In the genomic region with DNA sequence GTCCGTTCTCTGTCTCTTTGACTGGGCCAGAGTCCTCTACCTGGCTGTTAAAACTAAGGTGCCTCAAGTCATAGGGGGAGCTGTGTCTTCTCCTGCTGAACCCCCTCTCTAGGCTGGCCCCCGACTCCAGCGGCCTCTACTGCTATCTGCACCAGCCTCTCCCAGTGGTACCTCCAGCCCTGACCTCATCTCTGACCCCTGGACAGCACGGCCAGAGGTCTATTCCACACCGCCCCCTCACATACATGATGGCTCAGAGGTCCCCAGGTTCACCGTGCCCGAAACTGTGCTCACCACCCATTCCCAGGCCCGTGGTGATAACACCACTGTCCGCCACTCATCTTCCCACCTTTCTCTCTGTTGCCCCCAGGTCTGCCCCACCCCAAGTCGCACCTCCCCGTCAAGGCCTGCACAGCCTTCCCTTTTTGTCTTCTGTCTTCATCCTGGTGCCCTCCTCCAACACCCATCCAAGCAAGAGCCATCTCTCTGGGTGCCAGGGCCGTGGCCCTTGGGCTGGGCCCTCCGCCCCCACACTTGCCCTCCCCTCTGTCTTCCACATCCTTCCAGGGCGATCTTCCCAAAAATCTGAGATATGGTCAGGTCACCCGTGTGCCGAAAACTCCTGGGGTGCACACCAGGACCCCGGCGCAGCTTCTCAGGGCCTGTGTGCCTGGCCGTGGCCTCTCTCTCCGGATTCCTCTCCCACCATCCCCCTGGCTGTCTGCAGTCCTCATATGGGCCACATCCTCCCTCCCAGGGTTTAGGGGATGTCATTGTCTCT, we compare ENCODE assay signal across 16 cellular contexts.
DNase-seq lines count a peak whose midpoint lies in the region; ATAC-seq and TF ChIP-seq lines count a peak whose summit lies in the region.
"Had no signal": no experiment of that assay in that cellular context is flagged by ENCODE, and none has a peak within 500 bp of the region (broad histone marks: within the 10 kb centered on the region; RNA-seq: fewer than 3 reads in every experiment).

No MANE protein-coding gene starts in this region.

- H3K27ac Mint-ChIP-seq in CD4-positive, CD25-positive, alpha-beta regulatory T cell, result peak overlapping the region in 2 of 3 donors; percentile 36 to 54
- H3K27ac Mint-ChIP-seq in brain, result peak overlapping the region; percentile 19 to 76 (median 43)

- TF ChIP-seq CTCF in HL-60 (IDR thresholded peaks at IDR 0.05; ENCODE audit: insufficient read depth, low read length), result no peak
- TF ChIP-seq CTCF in brain (conservative IDR thresholded peaks at IDR 0.05), result no peak
- no peak for TF ChIP-seq CTCF in osteoblast (IDR thresholded peaks at IDR 0.05; ENCODE audit: extremely low read depth, low read depth, low read length)

- no peak for DNase-seq in CD4-positive, CD25-positive, alpha-beta regulatory T cell
- DNase-seq in HL-60 (ENCODE audit: low read depth in 1 of 2, low spot score in 1 of 2) (no peak), osteoblast (ENCODE audit: insufficient read length, low spot score, missing footprints) (peak; percentile 35), AG08396 (ENCODE audit: low spot score) (no peak), dermis blood vessel endothelial cell (no peak), SK-N-DZ (ENCODE audit: low spot score) (no peak)
- DNase-seq: C1 segment of cervical spinal cord; foreskin keratinocyte; NCI-H774; stimulated activated naive CD4-positive, alpha-beta T cell; T-helper 9 cell had no signal

- no peak overlapping the region for H3K27ac ChIP-seq in CD4-positive, CD25-positive, alpha-beta regulatory T cell (ENCODE audit: insufficient read depth, low read length, poor library complexity, severe bottlenecking)
- peak overlapping the region; percentile 93 for H3K27ac ChIP-seq in HL-60 (replicated peaks)
- H3K27ac ChIP-seq in osteoblast (ENCODE audit: low read depth, low read length), result no peak overlapping the region
- H3K27ac ChIP-seq: foreskin keratinocyte, neutrophil, RWPE1 had no signal

- H3K9me3 ChIP-seq in CD4-positive, CD25-positive, alpha-beta regulatory T cell (ENCODE audit: control insufficient read depth in 2 of 2, low read length in 2 of 2), result no peaks in the 10 kb centered on the region
- no peaks in the 10 kb centered on the region for H3K9me3 ChIP-seq in osteoblast (ENCODE audit: low read depth, low read length)
- H3K9me3 ChIP-seq: neutrophil had no signal

- no peaks in the 10 kb centered on the region for H4K20me1 ChIP-seq in osteoblast (ENCODE audit: insufficient read depth, low read length)

- H3K4me1 Mint-ChIP-seq in CD4-positive, CD25-positive, alpha-beta regulatory T cell, result peaks cover 0 to 46% (median 28%) of the 10 kb centered on the region in 4 donors
- peaks cover 64% of the 10 kb centered on the region for H3K4me1 Mint-ChIP-seq in brain

- no peak overlapping the region for H2AFZ ChIP-seq in osteoblast (ENCODE audit: low read length)

- H3K4me3 ChIP-seq in CD4-positive, CD25-positive, alpha-beta regulatory T cell (ENCODE audit: low read depth, low read length), result no peak overlapping the region
- H3K4me3 ChIP-seq in HL-60 (replicated peaks; ENCODE audit: insufficient read depth, low read length) (no peak overlapping the region), osteoblast (ENCODE audit: insufficient read depth, low read length) (no peak overlapping the region)

- no peaks in the 10 kb centered on the region for H3K9me3 Mint-ChIP-seq in CD4-positive, CD25-positive, alpha-beta regulatory T cell
- H3K9me3 Mint-ChIP-seq in brain, result peaks cover 0 to 9% (median 2%) of the 10 kb centered on the region in 5 experiments

- H3K79me2 ChIP-seq in osteoblast (ENCODE audit: insufficient read depth, low read length), result no peaks in the 10 kb centered on the region

- ATAC-seq in CD4-positive, CD25-positive, alpha-beta regulatory T cell (ENCODE audit: low read depth in 2 of 2), result no peak
- ATAC-seq in HG02973 (IDR thresholded peaks at IDR 0.05; ENCODE audit: unreplicated experiment), result no peak
- ATAC-seq: activated naive CD4-positive, alpha-beta T cell treated with anti-CD3 and anti-CD28 coated beads, Interleukin-2, amount 50 U/mL, for 72 hours; foreskin keratinocyte had no signal

- peak overlapping the region in 1 of 4 donors; percentile 25 for H3K4me3 Mint-ChIP-seq in CD4-positive, CD25-positive, alpha-beta regulatory T cell
- no peak overlapping the region for H3K4me3 Mint-ChIP-seq in brain

- no peaks in the 10 kb centered on the region for H3K27me3 Mint-ChIP-seq in CD4-positive, CD25-positive, alpha-beta regulatory T cell
- H3K27me3 Mint-ChIP-seq in brain, result no peaks in the 10 kb centered on the region

- H3K36me3 ChIP-seq in CD4-positive, CD25-positive, alpha-beta regulatory T cell (ENCODE audit: control insufficient read depth, insufficient read depth, low read length), result no peaks in the 10 kb centered on the region
- H3K36me3 ChIP-seq in osteoblast (ENCODE audit: insufficient read depth, low read length), result no peaks in the 10 kb centered on the region
- H3K36me3 ChIP-seq: neutrophil had no signal

- no peak overlapping the region for H3K4me2 ChIP-seq in osteoblast (ENCODE audit: insufficient read depth, low read length)

- no peaks in the 10 kb centered on the region for H3K36me3 Mint-ChIP-seq in CD4-positive, CD25-positive, alpha-beta regulatory T cell
- H3K36me3 Mint-ChIP-seq in brain, result no peaks in the 10 kb centered on the region
- H3K36me3 Mint-ChIP-seq: activated naive CD4-positive, alpha-beta T cell treated with anti-CD3 and anti-CD28 coated beads, Interleukin-2, amount 50 U/mL, for 72 hours had no signal

- peaks cover 38% of the 10 kb centered on the region for H3K4me1 ChIP-seq in CD4-positive, CD25-positive, alpha-beta regulatory T cell (ENCODE audit: control insufficient read depth, insufficient read depth, low read length, poor library complexity, severe bottlenecking)
- H3K4me1 ChIP-seq in osteoblast (ENCODE audit: insufficient read depth, low read length), result peaks cover 16% of the 10 kb centered on the region
- H3K4me1 ChIP-seq: foreskin keratinocyte had no signal

- no peaks in the 10 kb centered on the region for H3K27me3 ChIP-seq in CD4-positive, CD25-positive, alpha-beta regulatory T cell (ENCODE audit: control insufficient read depth, insufficient read depth, low read length)
- no peaks in the 10 kb centered on the region for H3K27me3 ChIP-seq in HL-60 (ENCODE audit: insufficient read depth, poor library complexity, severe bottlenecking)
- no peaks in the 10 kb centered on the region for H3K27me3 ChIP-seq in osteoblast (ENCODE audit: insufficient read depth, low read length)
- H3K27me3 ChIP-seq: foreskin keratinocyte, neutrophil had no signal
